9 cellular contexts compared by ENCODE assay signal in genomic region chr9:113587471-113588031, GRCh38.
DNase-seq lines count a peak whose midpoint lies in the region; ATAC-seq and TF ChIP-seq lines count a peak whose summit lies in the region.
"Had no signal": no experiment of that assay in that cellular context is flagged by ENCODE, and none has a peak within 500 bp of the region (broad histone marks: within the 10 kb centered on the region; RNA-seq: fewer than 3 reads in every experiment).

No MANE protein-coding gene starts in this region.

- no peaks in the 10 kb centered on the region for H4K20me1 ChIP-seq in H9 (ENCODE audit: control insufficient read depth, insufficient read depth, insufficient read length)

- H3K79me2 ChIP-seq in H9 (ENCODE audit: insufficient read depth, low read length), result no peaks in the 10 kb centered on the region

- H3K4me1 Mint-ChIP-seq in H9, result peaks cover 18 to 19% of the 10 kb centered on the region in 2 experiments
- peaks cover 76% of the 10 kb centered on the region for H3K4me1 Mint-ChIP-seq in activated T-cell treated with anti-CD3 and anti-CD28 coated beads, Interleukin-2, amount 50 U/mL, for 72 hours (ENCODE audit: low read depth)

- DNase-seq in H9 (peak; percentile 76), right atrium auricular region (ENCODE audit: low spot score) (peak; percentile 75), sciatic nerve (ENCODE audit: low spot score) (peak; percentile 75), NCI-H1694 (lab: John Stamatoyannopoulos, UW) (no peak), RKO (ENCODE audit: low spot score) (no peak), NCI-H69 (lab: John Stamatoyannopoulos, UW) (no peak)
- no peak for DNase-seq in activated T-cell treated with anti-CD3 and anti-CD28 coated beads, Interleukin-2, amount 50 U/mL, for 72 hours
- DNase-seq: NCI-H2029 had no signal

- no peak overlapping the region for H3K23ac ChIP-seq in H9 (ENCODE audit: insufficient read length, low read depth, low read length)

- H3K79me1 ChIP-seq in H9 (ENCODE audit: insufficient read depth, low read depth, low read length, poor library complexity, severe bottlenecking), result no peaks in the 10 kb centered on the region

- no peak overlapping the region for H2BK12ac ChIP-seq in H9 (ENCODE audit: insufficient read length, low read depth, low read length)

- no peak overlapping the region for H3K4ac ChIP-seq in H9 (ENCODE audit: low read depth, low read length)

- peaks cover 0 to 14% (median 9%) of the 10 kb centered on the region in 3 experiments; a peak in 3 of 7 replicates for H3K36me3 Mint-ChIP-seq in H9 (ENCODE audit: insufficient read depth in 1 of 3, low read depth in 3 of 3)
- peaks cover 0 to 14% of the 10 kb centered on the region in 2 donors for H3K36me3 Mint-ChIP-seq in activated T-cell treated with anti-CD3 and anti-CD28 coated beads, Interleukin-2, amount 50 U/mL, for 72 hours (ENCODE audit: insufficient read depth in 2 of 2)

- H4K5ac ChIP-seq in H9 (ENCODE audit: insufficient read length, low read depth, low read length), result no peak overlapping the region

- no peak overlapping the region for H3K4me3 Mint-ChIP-seq in H9
- H3K4me3 Mint-ChIP-seq in activated T-cell treated with anti-CD3 and anti-CD28 coated beads, Interleukin-2, amount 50 U/mL, for 72 hours, result no peak overlapping the region

- H3K14ac ChIP-seq in H9 (ENCODE audit: insufficient read depth, low read length), result no peak overlapping the region

- H4K91ac ChIP-seq in H9 (ENCODE audit: insufficient read length, low read depth, low read length), result no peak overlapping the region

- no peak overlapping the region for H2BK120ac ChIP-seq in H9 (ENCODE audit: low read depth, low read length, poor library complexity, severe bottlenecking)

- no peaks in the 10 kb centered on the region for H3K23me2 ChIP-seq in H9 (ENCODE audit: insufficient read length, low read depth, low read length, poor library complexity, severe bottlenecking)

- no peak overlapping the region for H3K4me2 ChIP-seq in H9 (ENCODE audit: insufficient read depth, insufficient read length, low read length)

- no peak overlapping the region for H3K27ac Mint-ChIP-seq in H9
- H3K27ac Mint-ChIP-seq in activated T-cell treated with anti-CD3 and anti-CD28 coated beads, Interleukin-2, amount 50 U/mL, for 72 hours, result peak overlapping the region; percentile 24

- H3K27me3 Mint-ChIP-seq in H9 (ENCODE audit: low read depth), result no peaks in the 10 kb centered on the region
- H3K27me3 Mint-ChIP-seq in activated T-cell treated with anti-CD3 and anti-CD28 coated beads, Interleukin-2, amount 50 U/mL, for 72 hours (ENCODE audit: low read depth), result no peaks in the 10 kb centered on the region

- H3K4me3 ChIP-seq in right atrium auricular region, result no peak overlapping the region

- intact Hi-C loops in sciatic nerve (cut with DNase I), result no loop called here

- WGBS in H9 (ENCODE audit: extremely low coverage, insufficient read length, low lambda C conversion rate), result no CpG with 5 or more reads among the region's 14 CpGs

- H3K27ac ChIP-seq in H9 (ENCODE audit: insufficient read length, low read depth, low read length) (no peak overlapping the region), right atrium auricular region (peak overlapping the region; percentile 57 to 77)

- no peak overlapping the region for H3K9ac ChIP-seq in H9 (ENCODE audit: extremely low read depth, insufficient read length, low read length)

- no peak overlapping the region for H3K18ac ChIP-seq in H9 (ENCODE audit: insufficient read length, low read depth, low read length)

- H3K9me3 ChIP-seq in H9 (ENCODE audit: control insufficient read depth, low read depth, low read length) (no peaks in the 10 kb centered on the region), right atrium auricular region (no peaks in the 10 kb centered on the region)

- ATAC-seq in activated T-cell treated with anti-CD3 and anti-CD28 coated beads, Interleukin-2, amount 50 U/mL, for 72 hours (replicated peaks in 1 of 2), result no peak
- peak; percentile 78 for ATAC-seq in sciatic nerve
- no peak for ATAC-seq in HG03280 (IDR thresholded peaks at IDR 0.05; ENCODE audit: unreplicated experiment)

- H2BK20ac ChIP-seq in H9 (ENCODE audit: low read depth, low read length, poor library complexity, severe bottlenecking), result no peak overlapping the region

- no peak overlapping the region for H2BK5ac ChIP-seq in H9 (ENCODE audit: insufficient read length, low read length)

- H2AK5ac ChIP-seq in H9 (ENCODE audit: insufficient read length, low read length), result no peak overlapping the region

- H2BK15ac ChIP-seq in H9 (ENCODE audit: low read depth, low read length), result no peak overlapping the region

- H3K9me3 Mint-ChIP-seq in H9, result no peaks in the 10 kb centered on the region
- H3K9me3 Mint-ChIP-seq in activated T-cell treated with anti-CD3 and anti-CD28 coated beads, Interleukin-2, amount 50 U/mL, for 72 hours, result no peaks in the 10 kb centered on the region

- TF ChIP-seq CTCF in H9 (conservative IDR thresholded peaks at IDR 0.05) (peak; percentile 68; the same call in 2 of the 3 replicates), right atrium auricular region (IDR thresholded peaks at IDR 0.05) (peak; percentile 27 to 73)

- no peak overlapping the region for H2AFZ ChIP-seq in H9 (ENCODE audit: low read length)

- H3T11ph ChIP-seq in H9 (ENCODE audit: low read length), result no peak overlapping the region

- no peaks in the 10 kb centered on the region for H3K27me3 ChIP-seq in H9 (ENCODE audit: insufficient read depth, low read length)
- no peaks in the 10 kb centered on the region for H3K27me3 ChIP-seq in right atrium auricular region

- H3K36me3 ChIP-seq in right atrium auricular region, result peaks cover 28% of the 10 kb centered on the region

- H3K4me1 ChIP-seq in H9 (ENCODE audit: insufficient read depth, low read length) (peaks cover 2% of the 10 kb centered on the region; the same call in 1 of the 2 replicates), right atrium auricular region (peaks cover 0 to 62% of the 10 kb centered on the region in 2 donors)

- H3K56ac ChIP-seq in H9 (ENCODE audit: insufficient read length, low read depth, low read length), result no peak overlapping the region

- H4K8ac ChIP-seq in H9 (replicated peaks; ENCODE audit: insufficient read length, low read depth, low read length), result no peak overlapping the region

Comparison
In these comparisons a context has a peak if more than half of its experiments do, and no peak if none do; other contexts are left out.
1. DNase-seq: peak in H9 (single experiment), right atrium auricular region (single experiment) and sciatic nerve (single experiment); none in activated T-cell treated with anti-CD3 and anti-CD28 coated beads, Interleukin-2, amount 50 U/mL, for 72 hours (0 of 2), NCI-H1694 (single experiment), RKO (single experiment) and NCI-H69 (single experiment).